In the genomic region with DNA sequence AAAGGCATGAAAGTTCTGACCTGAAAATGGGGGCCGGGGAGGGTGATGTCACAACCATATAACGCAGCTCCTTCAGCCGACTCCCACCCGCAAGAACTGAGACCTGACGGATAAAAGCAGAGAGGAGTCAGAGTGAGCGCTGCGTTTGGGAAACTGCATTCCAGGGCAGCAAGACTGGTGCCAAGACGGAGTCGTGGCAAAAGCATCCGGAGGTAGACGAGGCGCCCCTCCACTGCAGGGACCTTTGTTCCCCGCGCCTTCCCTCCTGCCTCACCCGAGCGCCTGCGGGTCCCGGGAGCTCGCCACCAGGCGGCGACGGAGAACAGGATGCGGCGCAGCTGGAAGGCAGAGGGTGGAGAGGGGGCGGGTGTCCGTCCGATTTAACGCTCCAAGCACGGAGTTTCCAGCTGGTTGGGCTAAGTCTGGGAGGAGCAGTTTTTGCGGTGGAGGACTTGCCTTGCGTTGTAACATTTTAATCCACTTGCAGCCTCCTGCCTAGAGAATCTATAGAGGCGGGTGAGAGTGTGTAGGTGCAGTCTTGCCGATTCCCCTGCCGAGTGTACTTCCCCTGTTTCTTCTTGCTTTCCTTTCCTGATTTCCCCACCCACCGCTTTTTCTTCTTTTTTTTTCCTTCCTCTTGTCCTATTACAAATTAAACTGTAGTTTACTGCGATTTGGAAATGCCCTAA, we compare ENCODE assay signal across 8 cellular contexts. TPM values are rescaled to one million over a fixed set of nuclear protein-coding genes. Genes with fewer than 3 reads are reported as not detected.
DNase-seq lines count a peak whose midpoint lies in the region; ATAC-seq, FAIRE-seq and TF ChIP-seq lines count a peak whose summit lies in the region.

No MANE protein-coding gene starts in this region.

- peak; percentile 94 for TF ChIP-seq CTCF in lower lobe of right lung (IDR thresholded peaks at IDR 0.05)

- peaks cover 27% of the 10 kb centered on the region for H3K4me1 ChIP-seq in lower lobe of right lung

- FAIRE-seq in GM18507 (lab: Jason Lieb, UNC): peak; percentile 67

- no peaks in the 10 kb centered on the region for H3K27me3 ChIP-seq in lower lobe of right lung (ENCODE audit: low read depth)

- H3K4me3 ChIP-seq in lower lobe of right lung: peak overlapping the region; percentile 79

- no peaks in the 10 kb centered on the region for H3K36me3 ChIP-seq in lower lobe of right lung

- ATAC-seq in HG02938 (IDR thresholded peaks at IDR 0.05; ENCODE audit: unreplicated experiment) (peak; percentile 46), lower lobe of right lung (peak; percentile 89 to 90)

- H3K9me3 ChIP-seq in lower lobe of right lung: no peaks in the 10 kb centered on the region

- DNase-seq in 8988T: peak; percentile 56
- peak; percentile 35 for DNase-seq in GM18507 (ENCODE audit: extremely low spot score, insufficient read length, low read depth)
- DNase-seq in NCI-H345 (lab: John Stamatoyannopoulos, UW): peak; percentile 66
- peak; percentile 54 for DNase-seq in activated CD4-positive, alpha-beta T cell treated with anti-CD3 and anti-CD28 coated beads, Interleukin-2, amount 50 U/mL, for 1 hour
- DNase-seq in ecto neural progenitor cell (ENCODE audit: low spot score): peak; percentile 98
- DNase-seq in lower lobe of right lung: peak; percentile 91
- peak; percentile 75 for DNase-seq in stimulated activated CD4-positive, alpha-beta T cell treated with anti-CD3 and anti-CD28 coated beads, Interleukin-4, amount 100 ng/mL, for 24 hours

- intact Hi-C loops in lower lobe of right lung (cut with DNase I): no loop called here

- peak overlapping the region; percentile 91 for H3K27ac ChIP-seq in lower lobe of right lung

RNA-seq across cellular contexts. Expression of a gene that starts 1.2 kb away (rescaled TPM):
- total RNA-seq in lower lobe of right lung: 33.0 TPM

Comparison
In these comparisons a context has a peak if more than half of its experiments do, and no peak if none do; other contexts are left out.
1. Peak in every context shown above with its lines: DNase-seq, ATAC-seq, H3K4me3 ChIP-seq and H3K27ac ChIP-seq.
2. DNase-seq: peak in every context shown above with its lines; median percentile 98 in ecto neural progenitor cell; 91 in lower lobe of right lung; 75 in stimulated activated CD4-positive, alpha-beta T cell treated with anti-CD3 and anti-CD28 coated beads, Interleukin-4, amount 100 ng/mL, for 24 hours; 66 in NCI-H345; 56 in 8988T; 54 in activated CD4-positive, alpha-beta T cell treated with anti-CD3 and anti-CD28 coated beads, Interleukin-2, amount 50 U/mL, for 1 hour; 35 in GM18507.